In the genomic region with DNA sequence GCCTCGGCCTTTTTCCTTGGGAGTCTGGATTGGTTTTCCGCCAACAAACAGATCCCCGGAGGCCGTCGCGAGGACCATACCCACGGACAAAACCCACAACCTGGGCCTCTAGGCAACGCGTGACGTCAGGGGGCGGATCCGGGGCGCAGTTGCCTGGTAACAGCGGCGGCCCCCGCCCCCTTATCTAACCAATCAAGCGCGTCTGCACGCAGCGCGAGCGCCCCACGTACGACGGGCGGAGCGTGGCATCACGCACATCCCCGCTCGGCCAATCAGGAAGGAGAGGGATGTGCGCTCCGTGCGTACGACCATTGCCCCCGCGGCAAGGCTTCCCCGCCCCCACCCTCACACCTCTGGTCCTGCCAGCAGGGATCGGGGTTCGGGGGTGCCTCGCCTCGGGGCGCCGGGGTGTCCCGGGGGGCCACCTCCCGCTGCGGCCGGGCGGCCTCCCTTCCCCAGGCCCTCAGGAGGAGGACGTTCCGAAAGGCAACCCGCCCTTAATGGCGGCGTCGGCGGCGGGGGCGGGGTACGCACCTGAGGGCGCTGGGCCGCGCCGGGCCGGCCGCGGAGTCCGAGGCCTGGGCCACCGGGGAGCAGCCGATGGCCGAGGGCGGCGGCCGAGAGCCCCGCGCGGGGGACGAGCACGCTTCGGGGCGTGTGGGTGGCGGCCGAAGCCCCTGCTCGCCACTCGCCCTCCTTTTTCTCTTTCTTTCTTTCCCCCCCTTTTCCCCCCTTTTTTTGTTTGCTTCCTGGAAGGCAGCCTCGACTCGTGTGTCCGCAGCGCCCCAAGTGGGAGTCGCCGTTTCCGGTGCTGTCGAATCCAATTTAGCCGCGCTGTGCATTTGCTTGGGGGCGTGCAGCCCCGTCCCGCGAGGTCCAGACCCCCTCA, we compare ENCODE assay signal across 8 cellular contexts. TPM values are rescaled to one million over a fixed set of nuclear protein-coding genes. Genes with fewer than 3 reads are reported as not detected.
DNase-seq lines count a peak whose midpoint lies in the region; ATAC-seq, FAIRE-seq and TF ChIP-seq lines count a peak whose summit lies in the region.
"Not testable (repeated sequence)": the region's sequence is repeated elsewhere in the genome, so short reads cannot be mapped to it uniquely, and the experiment has no call there.
"Had no signal": no experiment of that assay in that cellular context is flagged by ENCODE, and none has a peak within 500 bp of the region (broad histone marks: within the 10 kb centered on the region; RNA-seq: fewer than 3 reads in every experiment).

GTF2IRD2 (minus strand) TSS at position 773 of the 889 bp plus-strand sequence. CDS start 15,227 bp downstream, outside the sequence.

- DNase-seq in H9; T-helper 17 cell; MCF 10A (ENCODE audit: unreplicated experiment): not testable (repeated sequence)
- DNase-seq in kidney, result peak; percentile 92
- DNase-seq in progenitor cell of endocrine pancreas (ENCODE audit: low spot score, unreplicated experiment), result peak; percentile 27

- H3K79me1 ChIP-seq in H9 (ENCODE audit: insufficient read depth, low read depth, low read length, poor library complexity, severe bottlenecking), result not testable (repeated sequence)

- not testable (repeated sequence) for H4K5ac ChIP-seq in H9 (ENCODE audit: insufficient read length, low read depth, low read length)

- H2BK5ac ChIP-seq in H9 (ENCODE audit: insufficient read length, low read length), result not testable (repeated sequence)

- not testable (repeated sequence) for H3K9me3 Mint-ChIP-seq in H9; MCF 10A (ENCODE audit: unreplicated experiment); progenitor cell of endocrine pancreas (ENCODE audit: low read depth)

- H4K91ac ChIP-seq in H9 (ENCODE audit: insufficient read length, low read depth, low read length), result not testable (repeated sequence)

- H3K36me3 ChIP-seq in kidney (ENCODE audit: control insufficient read depth in 1 of 2, insufficient read depth in 2 of 2, low read length in 2 of 2), result not testable (repeated sequence)

- TF ChIP-seq CTCF in H9 (conservative IDR thresholded peaks at IDR 0.05); MCF 10A (IDR thresholded peaks at IDR 0.05; ENCODE audit: unreplicated experiment); kidney (IDR thresholded peaks at IDR 0.05; ENCODE audit: borderline replicate concordance, extremely low read depth, insufficient read depth); progenitor cell of endocrine pancreas (IDR thresholded peaks at IDR 0.05; ENCODE audit: unreplicated experiment): not testable (repeated sequence)

- FAIRE-seq in kidney (lab: Jason Lieb, UNC), result not testable (repeated sequence)

- ATAC-seq in GM18858 (IDR thresholded peaks at IDR 0.05; ENCODE audit: unreplicated experiment) (peak; percentile 64), HG03442 (IDR thresholded peaks at IDR 0.05; ENCODE audit: unreplicated experiment) (peak; percentile 86), T-helper 17 cell (peak; percentile 93)

- not testable (repeated sequence) for H3K14ac ChIP-seq in H9 (ENCODE audit: insufficient read depth, low read length)

- H3K4me2 ChIP-seq in H9 (ENCODE audit: insufficient read depth, insufficient read length, low read length), result not testable (repeated sequence)

- not testable (repeated sequence) for H3K4me1 ChIP-seq in H9 (ENCODE audit: insufficient read depth, low read length); kidney (ENCODE audit: control insufficient read depth in 1 of 2, insufficient read depth in 1 of 2, low read depth in 1 of 2, low read length in 2 of 2)

- not testable (repeated sequence) for H3K27ac Mint-ChIP-seq in H9; T-helper 17 cell; MCF 10A (ENCODE audit: low read depth, unreplicated experiment); progenitor cell of endocrine pancreas

- CTCF ChIA-PET in MCF 10A (lab: Yijun Ruan, JAX), result not testable (repeated sequence)

- not testable (repeated sequence) for H3K18ac ChIP-seq in H9 (ENCODE audit: insufficient read length, low read depth, low read length)

- not testable (repeated sequence) for H2AFZ ChIP-seq in H9 (ENCODE audit: low read length)

- not testable (repeated sequence) for H3K9ac ChIP-seq in H9 (ENCODE audit: extremely low read depth, insufficient read length, low read length); kidney (ENCODE audit: low read length in 2 of 2)

- intact Hi-C loops in MCF 10A (cut with micrococcal nuclease); kidney (cut with DNase I): not testable (repeated sequence)

- peak within 1 kb of the TSS; percentile 47 to 69 for H3K4me3 Mint-ChIP-seq in H9
- H3K4me3 Mint-ChIP-seq in T-helper 17 cell, result peak within 1 kb of the TSS; percentile 61
- H3K4me3 Mint-ChIP-seq in MCF 10A (ENCODE audit: unreplicated experiment), result not testable (repeated sequence)
- peak within 1 kb of the TSS; percentile 60 for H3K4me3 Mint-ChIP-seq in progenitor cell of endocrine pancreas (ENCODE audit: low read depth)

- H3K4me1 Mint-ChIP-seq in H9; T-helper 17 cell; MCF 10A (ENCODE audit: insufficient read depth, unreplicated experiment); progenitor cell of endocrine pancreas (ENCODE audit: low read depth): not testable (repeated sequence)

- not testable (repeated sequence) for H3K23ac ChIP-seq in H9 (ENCODE audit: insufficient read length, low read depth, low read length)

- H3K27me3 ChIP-seq in H9 (ENCODE audit: insufficient read depth, low read length), result not testable (repeated sequence)

- H3K56ac ChIP-seq in H9 (ENCODE audit: insufficient read length, low read depth, low read length), result not testable (repeated sequence)

- not testable (repeated sequence) for H2AK5ac ChIP-seq in H9 (ENCODE audit: insufficient read length, low read length)

- H3K4ac ChIP-seq in H9 (ENCODE audit: low read depth, low read length), result not testable (repeated sequence)

- H3K27me3 Mint-ChIP-seq in H9 (ENCODE audit: low read depth); T-helper 17 cell; MCF 10A (ENCODE audit: insufficient read depth, unreplicated experiment); progenitor cell of endocrine pancreas: not testable (repeated sequence)

- not testable (repeated sequence) for H2BK15ac ChIP-seq in H9 (ENCODE audit: low read depth, low read length)

- H3K79me2 ChIP-seq in H9 (ENCODE audit: insufficient read depth, low read length), result not testable (repeated sequence)

- not testable (repeated sequence) for H3K36me3 Mint-ChIP-seq in H9 (ENCODE audit: insufficient read depth in 1 of 3, low read depth in 3 of 3); T-helper 17 cell (ENCODE audit: low read depth); MCF 10A (ENCODE audit: insufficient read depth, unreplicated experiment); progenitor cell of endocrine pancreas (ENCODE audit: insufficient read depth)

- no CpG with 5 or more reads among the region's 97 CpGs for WGBS in H9 (ENCODE audit: extremely low coverage, insufficient read length, low lambda C conversion rate)

- POLR2A ChIA-PET in MCF 10A (lab: Yijun Ruan, JAX), result not testable (repeated sequence)

- not testable (repeated sequence) for H2BK20ac ChIP-seq in H9 (ENCODE audit: low read depth, low read length, poor library complexity, severe bottlenecking)

- H3K9me3 ChIP-seq in H9 (ENCODE audit: control insufficient read depth, low read depth, low read length); T-helper 17 cell (ENCODE audit: control insufficient read depth, low read length, poor library complexity, severe bottlenecking); kidney (ENCODE audit: control insufficient read depth in 1 of 2, low read length in 2 of 2): not testable (repeated sequence)

- not testable (repeated sequence) for H4K8ac ChIP-seq in H9 (replicated peaks; ENCODE audit: insufficient read length, low read depth, low read length)

- H3K27ac ChIP-seq in H9 (ENCODE audit: insufficient read length, low read depth, low read length); kidney (ENCODE audit: low read depth in 2 of 2, low read length in 2 of 2): not testable (repeated sequence)

- not testable (repeated sequence) for H4K20me1 ChIP-seq in H9 (ENCODE audit: control insufficient read depth, insufficient read depth, insufficient read length)

- not testable (repeated sequence) for H3T11ph ChIP-seq in H9 (ENCODE audit: low read length)

- H2BK120ac ChIP-seq in H9 (ENCODE audit: low read depth, low read length, poor library complexity, severe bottlenecking), result not testable (repeated sequence)

- BruUV-seq in MCF 10A (replicated peaks; lab: Mats Ljungman, UMichigan), result not testable (repeated sequence)

- not testable (repeated sequence) for H2BK12ac ChIP-seq in H9 (ENCODE audit: insufficient read length, low read depth, low read length)

- H3K4me3 ChIP-seq in kidney (ENCODE audit: low read length in 2 of 2), result not testable (repeated sequence)

- H3K23me2 ChIP-seq in H9 (ENCODE audit: insufficient read length, low read depth, low read length, poor library complexity, severe bottlenecking), result not testable (repeated sequence)

RNA-seq across cellular contexts. Expression of gene GTF2IRD2, which starts in this region (rescaled TPM):
- total RNA-seq in H9 (2021), result 9.1 and 9.8 TPM in 2 replicates
- 10 to 100 TPM; 12.4 to 16.3 TPM for total RNA-seq in T-helper 17 cell
- total RNA-seq in MCF 10A (2022), result 13.4 and 16.1 TPM in 2 replicates
- total RNA-seq in kidney, result 32.4 TPM
- polyA plus RNA-seq in kidney (ENCODE audit: insufficient read depth, low read depth, low replicate concordance), result 12.8 TPM
- total RNA-seq in progenitor cell of endocrine pancreas, result 36.2 and 37.0 TPM in 2 replicates
- total RNA-seq: HT1080 had no signal
